ENCODE assay signal across 1 cellular context in genomic region chr4:109803924-109804571, GRCh38.
TF ChIP-seq lines count a peak whose summit lies in the region.

No MANE protein-coding gene starts in this region.

TF ChIP-seq in H1, 55 proteins besides CTCF, POLR2A, EP300 and RAD21:
- TF ChIP-seq FOSL1 (IDR thresholded peaks at IDR 0.05; ENCODE audit: insufficient read depth, low read depth, low read length) (no peak), SUZ12 (IDR thresholded peaks at IDR 0.05; ENCODE audit: low read length) (no peak), HDAC6 (IDR thresholded peaks at IDR 0.05; ENCODE audit: low read depth, low read length) (no peak), GTF2F1 (IDR thresholded peaks at IDR 0.05; ENCODE audit: borderline replicate concordance, low read depth, low read length) (no peak), SP4 (IDR thresholded peaks at IDR 0.05; ENCODE audit: low read length) (no peak), SAP30 (IDR thresholded peaks at IDR 0.05; ENCODE audit: insufficient read depth, insufficient replicate concordance, low read length) (no peak), POU5F1 (IDR thresholded peaks at IDR 0.05; ENCODE audit: low read depth, low read length) (no peak), JUN (IDR thresholded peaks at IDR 0.05; ENCODE audit: low read depth, low read length) (no peak), HDAC2 (IDR thresholded peaks at IDR 0.05; ENCODE audit: borderline replicate concordance in 1 of 2, low read depth in 2 of 2, low read length in 2 of 2) (no peak), KDM1A (IDR thresholded peaks at IDR 0.05; ENCODE audit: borderline replicate concordance, low read length) (no peak), YY1 (IDR thresholded peaks at IDR 0.05; ENCODE audit: low read depth, low read length) (no peak), SP2 (IDR thresholded peaks at IDR 0.05; ENCODE audit: low read length) (no peak), NANOG (IDR thresholded peaks at IDR 0.05; ENCODE audit: insufficient read depth, low read depth, low read length, poor library complexity, severe bottlenecking) (no peak), MAFK (IDR thresholded peaks at IDR 0.05; ENCODE audit: low read depth, low read length) (no peak), ZNF274 (IDR thresholded peaks at IDR 0.05; ENCODE audit: borderline replicate concordance, extremely low read depth, low read length) (no peak), ATF3 (IDR thresholded peaks at IDR 0.05; ENCODE audit: insufficient read depth, low read depth, low read length) (no peak)
